8 cellular contexts compared by ENCODE assay signal in genomic region chr19:8641908-8642547, GRCh38. TPM values are rescaled to one million over a fixed set of nuclear protein-coding genes. Genes with fewer than 3 reads are reported as not detected.
DNase-seq lines count a peak whose midpoint lies in the region; ATAC-seq and TF ChIP-seq lines count a peak whose summit lies in the region.

No MANE protein-coding gene starts in this region.

- no peaks in the 10 kb centered on the region for H3K4me1 ChIP-seq in cardiac muscle cell (ENCODE audit: low read depth)

- DNase-seq in cardiac muscle cell (ENCODE audit: low read depth in 1 of 2, low spot score in 1 of 2), result peak; percentile 33 to 79
- DNase-seq in Right ventricle myocardium inferior (ENCODE audit: missing footprints), result no peak
- DNase-seq in NOMO-1 (lab: John Stamatoyannopoulos, UW; ENCODE audit: unreplicated experiment in 2 of 2), result peak; percentile 16 to 42
- peak; percentile 74 for DNase-seq in dermis blood vessel endothelial cell
- no peak for DNase-seq in nephron progenitor cell
- DNase-seq in anterior cingulate cortex (lab: John Stamatoyannopoulos, UW), result no peak
- no peak for DNase-seq in pons (ENCODE audit: low spot score)

- H3K4me3 ChIP-seq in cardiac muscle cell, result no peak overlapping the region

- peaks cover 39% of the 10 kb centered on the region for H3K27me3 Mint-ChIP-seq in nephron progenitor cell (ENCODE audit: low read depth, poor library complexity)

- no peaks in the 10 kb centered on the region for H3K27me3 ChIP-seq in cardiac muscle cell

- H3K4me1 Mint-ChIP-seq in nephron progenitor cell, result no peaks in the 10 kb centered on the region

- no peaks in the 10 kb centered on the region for H3K36me3 ChIP-seq in cardiac muscle cell

- ATAC-seq in Right ventricle myocardium inferior (no peak), HG03521 (IDR thresholded peaks at IDR 0.05; ENCODE audit: unreplicated experiment) (no peak)

- no peak overlapping the region for H3K27ac Mint-ChIP-seq in nephron progenitor cell

- H3K9me3 ChIP-seq in cardiac muscle cell (ENCODE audit: low read depth), result no peaks in the 10 kb centered on the region

- TF ChIP-seq CTCF in cardiac muscle cell (IDR thresholded peaks at IDR 0.05; ENCODE audit: low read depth, low read length), result peak; percentile 59
- peak; percentile 50 for TF ChIP-seq CTCF in nephron progenitor cell (IDR thresholded peaks at IDR 0.05)

- intact Hi-C loops in Right ventricle myocardium inferior (cut with DNase I), result loop anchor here (2.0 kb wide), 1 partner anchor 61 kb away; no protein-coding TSS in a partner anchor

- peaks cover 10% of the 10 kb centered on the region for H3K9me3 Mint-ChIP-seq in nephron progenitor cell

- H3K36me3 Mint-ChIP-seq in nephron progenitor cell (ENCODE audit: low read depth), result no peaks in the 10 kb centered on the region

- no peak overlapping the region for H3K27ac ChIP-seq in cardiac muscle cell

- no peak overlapping the region for H3K4me3 Mint-ChIP-seq in nephron progenitor cell

RNA-seq across cellular contexts. Expression of gene NFILZ, which starts 11.6 kb away (rescaled TPM):
- total RNA-seq in cardiac muscle cell (not detected in 2 replicates), Right ventricle myocardium inferior (not detected), dermis blood vessel endothelial cell (not detected in 2 replicates)
- polyA plus RNA-seq in cardiac muscle cell, result not detected in 2 replicates

RNA-seq across cellular contexts. Expression of gene ADAMTS10, which starts 31.5 kb away (rescaled TPM):
- total RNA-seq in cardiac muscle cell, result 49.3 and 93.9 TPM in 2 replicates
- polyA plus RNA-seq in cardiac muscle cell, result 27.7 and 35.6 TPM in 2 replicates
- total RNA-seq in Right ventricle myocardium inferior, result 10.0 TPM
- total RNA-seq in dermis blood vessel endothelial cell, result 4.8 and 13.8 TPM in 2 replicates

RNA-seq across cellular contexts. Expression of gene ACTL9, which starts 56.6 kb away (rescaled TPM):
- not detected in 2 replicates for total RNA-seq in cardiac muscle cell
- polyA plus RNA-seq in cardiac muscle cell, result not detected in 2 replicates
- not detected for total RNA-seq in Right ventricle myocardium inferior
- total RNA-seq in dermis blood vessel endothelial cell, result not detected in 2 replicates

Comparison
In these comparisons a context has a peak if more than half of its experiments do, and no peak if none do; other contexts are left out.
1. DNase-seq: peak in cardiac muscle cell (2 of 2), NOMO-1 (2 of 2) and dermis blood vessel endothelial cell (single experiment); none in Right ventricle myocardium inferior (single experiment), nephron progenitor cell (single experiment), anterior cingulate cortex (0 of 58) and pons (single experiment).